ENCODE assay signal across 23 cellular contexts in the genomic region with DNA sequence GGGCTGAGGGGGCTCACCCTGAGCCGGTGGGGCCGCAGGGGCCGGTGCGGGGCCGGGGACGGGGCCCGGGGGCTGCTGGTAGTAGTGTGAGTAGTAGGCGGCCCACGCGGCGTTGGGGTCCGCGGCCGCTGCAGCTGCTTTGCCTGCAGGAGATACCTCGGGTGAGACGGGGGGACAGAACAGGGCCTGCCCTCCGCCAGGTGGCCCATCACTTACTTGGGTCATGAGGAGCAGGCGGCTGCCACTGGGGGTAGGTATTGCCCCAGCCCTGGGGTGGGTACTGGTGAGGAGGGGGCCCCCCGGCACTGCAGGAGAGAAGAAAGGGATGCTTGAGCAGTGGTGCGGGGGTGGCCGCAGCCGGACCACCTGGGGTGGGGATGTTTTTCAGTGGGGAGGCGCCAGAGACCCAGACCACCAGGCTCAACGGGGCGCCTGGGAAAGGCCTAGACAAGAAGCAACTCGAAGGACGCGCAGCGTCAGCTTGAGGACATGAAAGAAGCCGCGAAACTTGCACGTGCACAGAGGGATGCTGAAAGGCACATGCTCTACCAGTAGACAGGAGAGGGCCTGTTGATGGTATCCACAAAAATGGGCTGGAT. TPM values are rescaled to one million over a fixed set of nuclear protein-coding genes. Genes with fewer than 3 reads are reported as not detected.
"Had no signal": no experiment of that assay in that cellular context is flagged by ENCODE, and none has a peak within 500 bp of the region (broad histone marks: within the 10 kb centered on the region; RNA-seq: fewer than 3 reads in every experiment).

No MANE protein-coding gene starts in this region.

- H3K4me3 Mint-ChIP-seq: nephron progenitor cell; stimulated activated naive CD8-positive, alpha-beta T cell treated with anti-CD3 and anti-CD28 coated beads, Interleukin-15, Interleukin-2, amounts not matched to agents 100 ng/mL and 50 ng/mL, for 24 hours had no signal

- FAIRE-seq: kidney, small intestine had no signal

- H3K27ac Mint-ChIP-seq: stimulated activated naive CD8-positive, alpha-beta T cell treated with anti-CD3 and anti-CD28 coated beads, Interleukin-15, Interleukin-2, amounts not matched to agents 100 ng/mL and 50 ng/mL, for 24 hours had no signal

- H2AFZ ChIP-seq: hepatocyte had no signal

- DNase-seq: cortex of kidney; dorsolateral prefrontal cortex; effector CD8-positive, alpha-beta T cell; foreskin melanocyte; head of caudate nucleus; kidney; left colon; naive thymus-derived CD4-positive, alpha-beta T cell; nephron progenitor cell; psoas muscle; small intestine; stimulated activated CD4-positive, alpha-beta T cell treated with anti-CD3 and anti-CD28 coated beads, Interleukin-12 subunit alpha, Interleukin-12 subunit beta, amount 100 ng/mL, for 4 hours; testis; upper lobe of right lung had no signal

- H3K4me2 ChIP-seq: hepatocyte had no signal

- H3K27me3 ChIP-seq: dorsolateral prefrontal cortex, hepatocyte, testis, tibial nerve, upper lobe of right lung, vagina had no signal

- H3K9me3 Mint-ChIP-seq: naive thymus-derived CD4-positive, alpha-beta T cell; nephron progenitor cell; stimulated activated naive CD8-positive, alpha-beta T cell treated with anti-CD3 and anti-CD28 coated beads, Interleukin-15, Interleukin-2, amounts not matched to agents 100 ng/mL and 50 ng/mL, for 24 hours had no signal

- H3K4me1 ChIP-seq: psoas muscle had no signal

- H3K4me3 ChIP-seq: dorsolateral prefrontal cortex, hepatocyte, psoas muscle, testis, tibial nerve, upper lobe of right lung, vagina had no signal

- ATAC-seq: left colon; naive thymus-derived CD4-positive, alpha-beta T cell; psoas muscle; upper lobe of right lung had no signal

- H3K27me3 Mint-ChIP-seq: naive thymus-derived CD4-positive, alpha-beta T cell; stimulated activated naive CD8-positive, alpha-beta T cell treated with anti-CD3 and anti-CD28 coated beads, Interleukin-15, Interleukin-2, amounts not matched to agents 100 ng/mL and 50 ng/mL, for 24 hours had no signal

- H3K27ac ChIP-seq: hepatocyte, psoas muscle, testis, upper lobe of right lung, vagina had no signal

- H3K9me3 ChIP-seq: psoas muscle, testis, tibial nerve, upper lobe of right lung, vagina had no signal

RNA-seq across cellular contexts. Expression of gene SLC25A41, which starts 17.9 kb away (rescaled TPM):
- total RNA-seq: lung microvascular endothelial cell, mesenteric fat pad, mononuclear cell, omental fat pad, subcutaneous adipose tissue, upper lobe of right lung, vagina had no signal
- polyA plus RNA-seq: naive thymus-derived CD4-positive, alpha-beta T cell had no signal
